ENCODE assay signal across 2 cellular contexts in genomic region chr6:146547889-146548288, GRCh38.
A peak's percentile ranks its signal among the peaks of the same experiment; 100 is the strongest.
TF ChIP-seq lines count a peak whose summit lies in the region.

No MANE protein-coding gene starts in this region.

TF ChIP-seq in A549, 52 proteins besides CTCF, POLR2A, EP300 and RAD21:
- no peak for TF ChIP-seq KDM5A (IDR thresholded peaks at IDR 0.05)
- no peak for TF ChIP-seq MAZ (IDR thresholded peaks at IDR 0.05; ENCODE audit: borderline replicate concordance, low read depth, low read length)
- no peak for TF ChIP-seq PBX3 (IDR thresholded peaks at IDR 0.05)
- TF ChIP-seq RARB (CRISPR knock-in tag; IDR thresholded peaks at IDR 0.05) = no peak
- no peak for TF ChIP-seq MAFK (IDR thresholded peaks at IDR 0.05; ENCODE audit: partially characterized antibody)
- TF ChIP-seq HES2 (IDR thresholded peaks at IDR 0.05) = no peak
- no peak for TF ChIP-seq HOXB5 (CRISPR knock-in tag; IDR thresholded peaks at IDR 0.05)
- no peak for TF ChIP-seq RNF2 (IDR thresholded peaks at IDR 0.05; ENCODE audit: borderline replicate concordance, low read depth)
- TF ChIP-seq CHD2 (IDR thresholded peaks at IDR 0.05; ENCODE audit: low read length, partially characterized antibody) = no peak
- TF ChIP-seq HOXA7 (CRISPR knock-in tag; IDR thresholded peaks at IDR 0.05) = no peak
- TF ChIP-seq CEBPB (IDR thresholded peaks at IDR 0.05) = no peak
- no peak for TF ChIP-seq HDAC2 (IDR thresholded peaks at IDR 0.05)
- no peak for TF ChIP-seq NPAS2 (CRISPR knock-in tag; IDR thresholded peaks at IDR 0.05; ENCODE audit: borderline replicate concordance)

TF ChIP-seq in K562, 482 proteins besides CTCF, POLR2A, EP300 and RAD21:
- TF ChIP-seq ZNF740 (CRISPR knock-in tag; IDR thresholded peaks at IDR 0.05) (no peak), ZNF740 (tag; IDR thresholded peaks at IDR 0.05) (no peak), NR3C1 (CRISPR knock-in tag; IDR thresholded peaks at IDR 0.05) (no peak), WHSC1 (IDR thresholded peaks at IDR 0.05; ENCODE audit: low read length) (no peak), ZNF778 (CRISPR knock-in tag; IDR thresholded peaks at IDR 0.05) (no peak), RBM34 (IDR thresholded peaks at IDR 0.05; ENCODE audit: borderline replicate concordance, insufficient read depth, low read length) (no peak), VEZF1 (CRISPR knock-in tag; IDR thresholded peaks at IDR 0.05) (no peak), MAFG (tag; conservative IDR thresholded peaks at IDR 0.05) (0 out of 2 replicates have a peak, but pooled peaks have one; percentile 10), POLR3A (IDR thresholded peaks at IDR 0.05; ENCODE audit: borderline replicate concordance, extremely low read depth, insufficient read depth, insufficient read length) (no peak), SAP30 (IDR thresholded peaks at IDR 0.05; ENCODE audit: borderline replicate concordance, insufficient read depth, low read depth, low read length, poor library complexity, severe bottlenecking) (no peak), HEY1 (CRISPR knock-in tag; IDR thresholded peaks at IDR 0.05; ENCODE audit: borderline replicate concordance) (no peak), NBN (IDR thresholded peaks at IDR 0.05; ENCODE audit: low read depth) (no peak), ZNF398 (CRISPR knock-in tag; IDR thresholded peaks at IDR 0.05) (no peak), ZNF316 (IDR thresholded peaks at IDR 0.05) (peak; percentile 52; the same call in 1 of the 2 replicates), NRF1 (conservative IDR thresholded peaks at IDR 0.05 in 1 of 2, IDR thresholded peaks at IDR 0.05 in 1 of 2) (no peak), TAF9B (IDR thresholded peaks at IDR 0.05; ENCODE audit: partially characterized antibody) (no peak), C11orf30 (IDR thresholded peaks at IDR 0.05; ENCODE audit: low read depth) (peak; percentile 13; the same call in 1 of the 2 replicates)
TF ChIP-seq in K562: peak in this region for 3.
